Comparison of ENCODE assay signal across 7 cellular contexts in genomic region chr19:1567116-1567847, GRCh38. TPM values are rescaled to one million over a fixed set of nuclear protein-coding genes. Genes with fewer than 3 reads are reported as not detected.
DNase-seq lines count a peak whose midpoint lies in the region; ATAC-seq and TF ChIP-seq lines count a peak whose summit lies in the region.

No MANE protein-coding gene starts in this region.

- ATAC-seq in activated B cell treated with CpG ODN at 0.5 μM for 24 hours (ENCODE audit: low read depth) (no peak), Right ventricle myocardium superior (ENCODE audit: poor library complexity) (peak; percentile 42), gastrocnemius medialis (peak in 1 of 2 donors; percentile 8), HG03139 (IDR thresholded peaks at IDR 0.05; ENCODE audit: unreplicated experiment) (no peak), HG03521 (IDR thresholded peaks at IDR 0.05; ENCODE audit: unreplicated experiment) (no peak)

- no peak for TF ChIP-seq POLR2A in gastrocnemius medialis (IDR thresholded peaks at IDR 0.05)

- intact Hi-C loops in activated B cell treated with CpG ODN at 0.5 μM for 24 hours (cut with micrococcal nuclease) (no loop called here), Right ventricle myocardium superior (cut with DNase I) (no loop called here), gastrocnemius medialis (cut with DNase I; ENCODE audit: low total_unique reads) (loop anchor here (5.0 kb wide), 1 partner anchor 40 kb away; the partner anchor contains the start of gene UQCR11)

- no peak for TF ChIP-seq CTCF in activated B cell treated with CpG ODN at 0.5 μM for 24 hours (IDR thresholded peaks at IDR 0.05)
- TF ChIP-seq CTCF in gastrocnemius medialis (IDR thresholded peaks at IDR 0.05 in 4 of 5, conservative IDR thresholded peaks at IDR 0.05 in 1 of 5) = no peak

- POLR2A ChIA-PET in activated B cell treated with CpG ODN at 0.5 μM for 24 hours (lab: Charles Lee) = no interaction called here

- CTCF ChIA-PET in activated B cell treated with CpG ODN at 0.5 μM for 24 hours (lab: Charles Lee) = no interaction called here

- H3K36me3 ChIP-seq in HAP-1 (replicated peaks) (peaks cover 2% of the 10 kb centered on the region), gastrocnemius medialis (no peaks in the 10 kb centered on the region)

- peak overlapping the region; percentile 70 for H3K4me3 ChIP-seq in HAP-1
- peak overlapping the region; percentile 45 to 53 (median 51) for H3K4me3 ChIP-seq in gastrocnemius medialis

- no peaks in the 10 kb centered on the region for H3K36me3 Mint-ChIP-seq in activated B cell treated with CpG ODN at 0.5 μM for 24 hours (ENCODE audit: low read depth)

- H3K27me3 ChIP-seq in HAP-1 (ENCODE audit: low read depth) (no peaks in the 10 kb centered on the region), gastrocnemius medialis (peaks cover 6 to 11% (median 8%) of the 10 kb centered on the region in 3 donors)

- H3K27ac ChIP-seq in gastrocnemius medialis = peak overlapping the region; percentile 10 to 62 (median 32)

- no peaks in the 10 kb centered on the region for H3K9me3 ChIP-seq in HAP-1
- H3K9me3 ChIP-seq in gastrocnemius medialis = no peaks in the 10 kb centered on the region

- DNase-seq in HAP-1 (ENCODE audit: low spot score in 2 of 2) = peak in 1 of 2 experiments; percentile 61
- peak; percentile 27 for DNase-seq in activated B cell treated with CpG ODN at 0.5 μM for 24 hours
- peak; percentile 64 for DNase-seq in Right ventricle myocardium superior
- DNase-seq in gastrocnemius medialis = no peak
- DNase-seq in NCI-H2107 treated with DMSO at 0.1 percent for 48 hours (lab: John Stamatoyannopoulos, UW; ENCODE audit: unreplicated experiment) = no peak

- H3K4me3 Mint-ChIP-seq in activated B cell treated with CpG ODN at 0.5 μM for 24 hours = peak overlapping the region; percentile 57

- H3K27ac Mint-ChIP-seq in activated B cell treated with CpG ODN at 0.5 μM for 24 hours = no peak overlapping the region

- H3K27me3 Mint-ChIP-seq in activated B cell treated with CpG ODN at 0.5 μM for 24 hours = no peaks in the 10 kb centered on the region

- H3K9me3 Mint-ChIP-seq in activated B cell treated with CpG ODN at 0.5 μM for 24 hours = no peaks in the 10 kb centered on the region

- no peaks in the 10 kb centered on the region for H3K4me1 ChIP-seq in HAP-1
- peaks cover 4 to 7% of the 10 kb centered on the region in 2 donors for H3K4me1 ChIP-seq in gastrocnemius medialis

- peaks cover 5% of the 10 kb centered on the region for H3K4me1 Mint-ChIP-seq in activated B cell treated with CpG ODN at 0.5 μM for 24 hours

- in situ Hi-C loops in HAP-1 (cut with MboI; ENCODE audit: low sequenced_read_pairs) = no loop called here
- in situ Hi-C loops in gastrocnemius medialis (cut with MboI; ENCODE audit: low sequenced_read_pairs in 4 of 4) = no loop called here

RNA-seq across cellular contexts. Expression of gene MEX3D, which starts 0.8 kb away (rescaled TPM):
- 2.1 and 2.5 TPM in 2 replicates for total RNA-seq in activated B cell treated with CpG ODN at 0.5 μM for 24 hours
- total RNA-seq in Right ventricle myocardium superior = 8.0 TPM
- 1 to 10 TPM; 2.4 to 7.9 (median 5.3) TPM for total RNA-seq in gastrocnemius medialis

RNA-seq across cellular contexts. Expression of gene MBD3, which starts 25.4 kb away (rescaled TPM):
- 91.9 and 96.9 TPM in 2 replicates for total RNA-seq in activated B cell treated with CpG ODN at 0.5 μM for 24 hours
- 52.4 TPM for total RNA-seq in Right ventricle myocardium superior
- 100 to 1,000 TPM in 2 of 4 donors, 10 to 100 TPM in 2; 66.9 to 147 (median 118) TPM for total RNA-seq in gastrocnemius medialis

RNA-seq across cellular contexts. Expression of gene UQCR11, which starts 38.0 kb away (rescaled TPM):
- total RNA-seq in activated B cell treated with CpG ODN at 0.5 μM for 24 hours (117 and 141 TPM in 2 replicates), Right ventricle myocardium superior (1,222 TPM), gastrocnemius medialis (100 to 1,000 TPM; 106 to 173 (median 154) TPM)

RNA-seq across cellular contexts. Expression of gene PLK5, which starts 43.4 kb away (rescaled TPM):
- total RNA-seq in activated B cell treated with CpG ODN at 0.5 μM for 24 hours = not detected in 2 replicates
- total RNA-seq in Right ventricle myocardium superior = not detected
- total RNA-seq in gastrocnemius medialis = not detected

RNA-seq across cellular contexts. Expression of gene ADAMTSL5, which starts 54.5 kb away (rescaled TPM):
- total RNA-seq in activated B cell treated with CpG ODN at 0.5 μM for 24 hours (not detected in 2 replicates), Right ventricle myocardium superior (22.5 TPM), gastrocnemius medialis (1 to 10 TPM in 3 of 4 donors, under 1 TPM in 1; 0.41 to 6.5 (median 3.0) TPM)

Comparison
In these comparisons a context has a peak if more than half of its experiments do, and no peak if none do; other contexts are left out.
1. DNase-seq: peak in activated B cell treated with CpG ODN at 0.5 μM for 24 hours (single experiment) and Right ventricle myocardium superior (single experiment); none in gastrocnemius medialis (0 of 2) and NCI-H2107 treated with DMSO at 0.1 percent for 48 hours (single experiment).